Comparison of ENCODE assay signal across 8 cellular contexts in the genomic region with DNA sequence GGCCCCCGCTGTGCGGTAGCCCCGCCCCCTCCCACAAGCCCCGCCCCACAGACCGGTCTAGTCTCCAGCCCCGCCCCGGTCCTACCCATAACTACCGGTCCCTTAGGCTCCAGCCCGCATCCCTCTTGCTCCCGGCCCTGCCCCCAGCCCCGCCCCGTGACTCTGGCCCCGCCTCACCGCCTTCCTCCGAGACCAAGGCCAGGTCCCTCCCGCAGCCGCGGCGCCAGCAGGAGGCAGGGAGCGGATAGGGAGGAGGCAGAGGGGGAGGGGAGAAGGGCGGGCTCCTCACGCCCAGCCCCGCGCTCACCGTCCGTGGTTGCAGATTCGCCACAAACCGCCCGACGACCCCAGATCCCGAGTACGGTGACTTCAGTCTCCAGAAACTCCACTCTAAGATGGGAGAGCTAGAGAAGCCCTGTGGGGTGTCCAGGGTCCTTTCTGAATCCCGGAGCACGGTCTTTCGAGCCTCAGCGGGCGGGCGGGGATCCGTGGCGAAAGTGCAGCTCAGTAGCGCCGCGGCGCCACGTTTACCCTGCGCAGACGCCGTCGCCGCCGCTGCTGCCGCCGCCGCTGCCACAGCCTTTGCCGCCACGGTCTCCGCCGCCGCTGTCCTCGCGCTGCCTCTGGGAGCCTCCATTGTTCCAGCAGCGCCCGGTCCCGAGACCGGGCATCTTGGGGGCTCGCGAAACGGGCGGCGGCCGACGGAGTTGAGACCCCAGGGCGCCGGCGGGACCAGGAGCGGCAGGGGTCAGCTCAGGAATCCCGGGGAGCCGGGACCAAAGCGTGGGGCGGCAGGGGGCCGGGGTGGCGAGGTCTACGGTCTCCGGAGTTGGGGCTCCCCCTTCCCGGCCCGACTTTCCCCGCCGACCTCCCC. TPM values are rescaled to one million over a fixed set of nuclear protein-coding genes. Genes with fewer than 3 reads are reported as not detected.
DNase-seq lines count a peak whose midpoint lies in the region; ATAC-seq and TF ChIP-seq lines count a peak whose summit lies in the region.

BRPF1 (plus strand) TSS at position 530 of the 874 bp plus-strand sequence. CDS start 2,406 bp downstream, outside the sequence.

- H3K36me3 ChIP-seq in esophagus (ENCODE audit: control insufficient read depth in 2 of 2, insufficient read depth in 2 of 2, low read length in 1 of 2) (peaks cover 4 to 5% of the 10 kb centered on the region in 2 donors), muscle layer of colon (ENCODE audit: insufficient read depth, low read length) (peaks cover 11% of the 10 kb centered on the region)

- H3K27me3 Mint-ChIP-seq in activated T-cell treated with anti-CD3 and anti-CD28 coated beads, Interleukin-2, amount 50 U/mL, for 24 hours: no peaks in the 10 kb centered on the region

- ATAC-seq in GM21717 (IDR thresholded peaks at IDR 0.05; ENCODE audit: unreplicated experiment): peak; percentile 91

- H3K27me3 ChIP-seq in esophagus (ENCODE audit: control insufficient read depth in 1 of 2, insufficient read depth in 2 of 2, low read length in 2 of 2) (no peaks in the 10 kb centered on the region), muscle layer of colon (ENCODE audit: control insufficient read depth in 1 of 2, insufficient read depth in 2 of 2, low read length in 2 of 2) (no peaks in the 10 kb centered on the region)

- H3K4me1 Mint-ChIP-seq in activated T-cell treated with anti-CD3 and anti-CD28 coated beads, Interleukin-2, amount 50 U/mL, for 24 hours (ENCODE audit: low read depth): peaks cover 75% of the 10 kb centered on the region

- H3K4me3 ChIP-seq in esophagus (ENCODE audit: low read depth in 1 of 2, low read length in 2 of 2): peak within 1 kb of the TSS; percentile 93 to 96
- H3K4me3 ChIP-seq in muscle layer of colon (ENCODE audit: low read depth in 1 of 2, low read length in 2 of 2): peak within 1 kb of the TSS; percentile 62 to 85

- H3K9ac ChIP-seq in muscle layer of colon (ENCODE audit: low read length): peak within 1 kb of the TSS; percentile 50

- peak; percentile 38 for DNase-seq in DMS153 treated with DMSO at 0.1 percent for 48 hours (lab: John Stamatoyannopoulos, UW; ENCODE audit: unreplicated experiment)
- DNase-seq in KBM-7: peak; percentile 95
- peak; percentile 99 for DNase-seq in activated T-cell treated with anti-CD3 and anti-CD28 coated beads, Interleukin-2, amount 50 U/mL, for 24 hours
- peak; percentile 100 for DNase-seq in stimulated activated CD8-positive, alpha-beta memory T cell treated with anti-CD3 and anti-CD28 coated beads, Interleukin-7, amount 100 ng/mL, for 24 hours (ENCODE audit: low read depth)

- H3K4me1 ChIP-seq in esophagus (ENCODE audit: control insufficient read depth in 2 of 2, insufficient read depth in 2 of 2, low read length in 1 of 2): peaks cover 0 to 13% of the 10 kb centered on the region in 2 donors
- peaks cover 22% of the 10 kb centered on the region for H3K4me1 ChIP-seq in muscle layer of colon (ENCODE audit: insufficient read depth, low read length)

- no peaks in the 10 kb centered on the region for H3K9me3 Mint-ChIP-seq in activated T-cell treated with anti-CD3 and anti-CD28 coated beads, Interleukin-2, amount 50 U/mL, for 24 hours

- H3K27ac ChIP-seq in esophagus (ENCODE audit: low read depth in 2 of 2, low read length in 1 of 2) (peak within 1 kb of the TSS; percentile 95 to 98), muscle layer of colon (ENCODE audit: low read depth, low read length) (peak within 1 kb of the TSS; percentile 87)

- peak within 1 kb of the TSS; percentile 99 for H3K27ac Mint-ChIP-seq in activated T-cell treated with anti-CD3 and anti-CD28 coated beads, Interleukin-2, amount 50 U/mL, for 24 hours

- H3K36me3 Mint-ChIP-seq in activated T-cell treated with anti-CD3 and anti-CD28 coated beads, Interleukin-2, amount 50 U/mL, for 24 hours (ENCODE audit: low read depth): peaks cover 44% of the 10 kb centered on the region

- no peaks in the 10 kb centered on the region for H3K9me3 ChIP-seq in esophagus (ENCODE audit: control insufficient read depth in 2 of 2, insufficient read depth in 1 of 2, low read depth in 1 of 2, low read length in 1 of 2)
- no peaks in the 10 kb centered on the region for H3K9me3 ChIP-seq in muscle layer of colon (ENCODE audit: low read length)

- in situ Hi-C loops in KBM-7 (cut with MboI; ENCODE audit: low pct_unique_long_range_greater_than_20kb, low sequenced_read_pairs): no loop called here

- WGBS in esophagus, 2 donors: 0 to 1% methylated on average over 83 to 88 of the region's 88 CpGs

- H3K4me3 Mint-ChIP-seq in activated T-cell treated with anti-CD3 and anti-CD28 coated beads, Interleukin-2, amount 50 U/mL, for 24 hours: peak within 1 kb of the TSS; percentile 97

TF ChIP-seq in PFSK-1, 5 proteins besides CTCF, POLR2A, EP300 and RAD21:
- TF ChIP-seq, protein P1, sequence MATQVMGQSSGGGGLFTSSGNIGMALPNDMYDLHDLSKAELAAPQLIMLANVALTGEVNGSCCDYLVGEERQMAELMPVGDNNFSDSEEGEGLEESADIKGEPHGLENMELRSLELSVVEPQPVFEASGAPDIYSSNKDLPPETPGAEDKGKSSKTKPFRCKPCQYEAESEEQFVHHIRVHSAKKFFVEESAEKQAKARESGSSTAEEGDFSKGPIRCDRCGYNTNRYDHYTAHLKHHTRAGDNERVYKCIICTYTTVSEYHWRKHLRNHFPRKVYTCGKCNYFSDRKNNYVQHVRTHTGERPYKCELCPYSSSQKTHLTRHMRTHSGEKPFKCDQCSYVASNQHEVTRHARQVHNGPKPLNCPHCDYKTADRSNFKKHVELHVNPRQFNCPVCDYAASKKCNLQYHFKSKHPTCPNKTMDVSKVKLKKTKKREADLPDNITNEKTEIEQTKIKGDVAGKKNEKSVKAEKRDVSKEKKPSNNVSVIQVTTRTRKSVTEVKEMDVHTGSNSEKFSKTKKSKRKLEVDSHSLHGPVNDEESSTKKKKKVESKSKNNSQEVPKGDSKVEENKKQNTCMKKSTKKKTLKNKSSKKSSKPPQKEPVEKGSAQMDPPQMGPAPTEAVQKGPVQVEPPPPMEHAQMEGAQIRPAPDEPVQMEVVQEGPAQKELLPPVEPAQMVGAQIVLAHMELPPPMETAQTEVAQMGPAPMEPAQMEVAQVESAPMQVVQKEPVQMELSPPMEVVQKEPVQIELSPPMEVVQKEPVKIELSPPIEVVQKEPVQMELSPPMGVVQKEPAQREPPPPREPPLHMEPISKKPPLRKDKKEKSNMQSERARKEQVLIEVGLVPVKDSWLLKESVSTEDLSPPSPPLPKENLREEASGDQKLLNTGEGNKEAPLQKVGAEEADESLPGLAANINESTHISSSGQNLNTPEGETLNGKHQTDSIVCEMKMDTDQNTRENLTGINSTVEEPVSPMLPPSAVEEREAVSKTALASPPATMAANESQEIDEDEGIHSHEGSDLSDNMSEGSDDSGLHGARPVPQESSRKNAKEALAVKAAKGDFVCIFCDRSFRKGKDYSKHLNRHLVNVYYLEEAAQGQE (IDR thresholded peaks at IDR 0.05; ENCODE audit: insufficient read depth in 1 of 2, low read depth in 2 of 2, low read length in 2 of 2): no peak
- TF ChIP-seq FOXP2 (optimal IDR thresholded peaks at IDR 0.05; ENCODE audit: borderline replicate concordance, extremely low read depth, extremely low read length, insufficient read depth) (no peak), SIN3A (IDR thresholded peaks at IDR 0.05; ENCODE audit: borderline replicate concordance, insufficient read depth, low read length) (no peak), POLR2AphosphoS5 (IDR thresholded peaks at IDR 0.05; ENCODE audit: low read depth, low read length) (peak; percentile 70), TAF1 (IDR thresholded peaks at IDR 0.05; ENCODE audit: borderline replicate concordance, insufficient read depth, low read length) (peak; percentile 59; the same call in 1 of the 2 replicates)

RNA-seq across cellular contexts. Expression of gene BRPF1, which starts in this region (rescaled TPM):
- 15.1 TPM for polyA plus RNA-seq in PFSK-1 (2012; ENCODE audit: insufficient read length, low read depth)
- 1 to 10 TPM; 6.1 to 8.9 TPM for polyA plus RNA-seq in esophagus

Comparison
In these comparisons a context has a peak if more than half of its experiments do, and no peak if none do; other contexts are left out.
1. Peak in every context shown above with its lines: DNase-seq, ATAC-seq, H3K4me3 ChIP-seq and H3K27ac ChIP-seq.
2. DNase-seq: peak in every context shown above with its lines; median percentile 100 in stimulated activated CD8-positive, alpha-beta memory T cell treated with anti-CD3 and anti-CD28 coated beads, Interleukin-7, amount 100 ng/mL, for 24 hours; 99 in activated T-cell treated with anti-CD3 and anti-CD28 coated beads, Interleukin-2, amount 50 U/mL, for 24 hours; 95 in KBM-7; 38 in DMS153 treated with DMSO at 0.1 percent for 48 hours.